In the genomic region with DNA sequence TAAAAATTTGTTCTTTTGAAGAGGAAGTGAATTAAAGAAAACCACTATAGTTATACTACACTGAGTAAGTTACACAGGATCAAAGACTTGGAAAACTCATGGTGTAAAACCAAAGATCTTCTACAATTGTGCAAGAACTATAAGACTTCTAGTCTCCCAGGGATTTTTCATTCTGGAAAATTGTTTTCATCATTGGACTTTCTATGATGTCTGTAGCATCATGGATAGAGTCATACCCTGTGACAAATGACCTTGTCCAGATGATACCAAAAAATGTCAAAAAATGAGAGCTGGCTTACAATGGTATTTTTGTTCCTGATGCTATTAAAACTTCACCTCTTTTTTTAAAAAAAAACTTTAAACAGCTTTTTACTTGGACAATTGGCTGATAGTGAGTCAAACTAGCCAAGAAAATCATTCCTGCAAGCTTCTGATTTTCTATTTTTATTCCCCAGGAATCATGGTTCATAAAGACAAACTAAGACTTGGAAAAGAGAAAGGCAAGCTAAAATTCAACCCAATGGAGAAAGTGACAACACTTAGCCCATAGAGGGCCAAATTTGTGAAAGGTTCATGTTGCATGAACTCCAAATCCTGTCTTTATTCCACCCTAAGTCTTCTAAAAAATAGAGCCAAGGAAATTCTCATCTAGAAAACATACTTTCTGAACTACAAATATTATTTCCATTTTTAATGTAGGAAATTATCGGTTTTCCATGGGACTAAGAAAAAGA, we compare ENCODE assay signal across 26 cellular contexts. TPM values are rescaled to one million over a fixed set of nuclear protein-coding genes. Genes with fewer than 3 reads are reported as not detected.
DNase-seq lines count a peak whose midpoint lies in the region; ATAC-seq and TF ChIP-seq lines count a peak whose summit lies in the region.
"Had no signal": no experiment of that assay in that cellular context is flagged by ENCODE, and none has a peak within 500 bp of the region (broad histone marks: within the 10 kb centered on the region; RNA-seq: fewer than 3 reads in every experiment).

No MANE protein-coding gene starts in this region.

- peaks cover 64% of the 10 kb centered on the region for H3K4me1 Mint-ChIP-seq in HFFc6 (ENCODE audit: low read depth)
- H3K4me1 Mint-ChIP-seq in type B pancreatic cell (ENCODE audit: unreplicated experiment) = no peaks in the 10 kb centered on the region
- H3K4me1 Mint-ChIP-seq: IgD-negative memory B cell had no signal

- H3K36me3 ChIP-seq in skeletal muscle tissue (ENCODE audit: control insufficient read depth in 3 of 3, insufficient read depth in 3 of 3, low read length in 3 of 3) (no peaks in the 10 kb centered on the region), tibial nerve (no peaks in the 10 kb centered on the region)
- H3K36me3 ChIP-seq: BLaER1 treated with 17β-estradiol and CSF1 and Interleukin-3, amounts not matched to agents 10 nM and 100 nM; HAP-1; SJSA1 had no signal

- TF ChIP-seq CTCF in HFFc6 (IDR thresholded peaks at IDR 0.05) = peak; percentile 30
- no peak for TF ChIP-seq CTCF in coronary artery (IDR thresholded peaks at IDR 0.05)
- peak; percentile 21 for TF ChIP-seq CTCF in type B pancreatic cell (conservative IDR thresholded peaks at IDR 0.05)
- TF ChIP-seq CTCF in tibial nerve (IDR thresholded peaks at IDR 0.05) = no peak

- H3K36me3 Mint-ChIP-seq in HFFc6 (ENCODE audit: low read depth) (peaks cover 9% of the 10 kb centered on the region; the same call in 1 of the 2 replicates), type B pancreatic cell (no peaks in the 10 kb centered on the region)
- H3K36me3 Mint-ChIP-seq: IgD-negative memory B cell had no signal

- no peak for TF ChIP-seq EP300 in tibial nerve (IDR thresholded peaks at IDR 0.05)

- H3K4me1 ChIP-seq in skeletal muscle tissue (ENCODE audit: control insufficient read depth in 3 of 3, insufficient read depth in 3 of 3, low read length in 3 of 3) = peaks cover 0 to 5% (median 0%) of the 10 kb centered on the region in 3 donors
- H3K4me1 ChIP-seq in tibial nerve = peaks cover 0 to 18% (median 2%) of the 10 kb centered on the region in 4 donors
- H3K4me1 ChIP-seq: HAP-1 had no signal

- H3K9me3 Mint-ChIP-seq in HFFc6 = no peaks in the 10 kb centered on the region
- H3K9me3 Mint-ChIP-seq in type B pancreatic cell = peaks cover 8% of the 10 kb centered on the region
- H3K9me3 Mint-ChIP-seq: CD4-positive, alpha-beta T cell had no signal

- DNase-seq in HFFc6 (no peak), coronary artery (ENCODE audit: low spot score) (no peak), type B pancreatic cell (ENCODE audit: extremely low spot score, unreplicated experiment) (no peak), tibial nerve (ENCODE audit: low spot score in 2 of 2) (no peak)
- no peak for DNase-seq in stimulated activated CD4-positive, alpha-beta T cell treated with anti-CD3 and anti-CD28 coated beads, Interleukin-2, amount 100 ng/mL, for 24 hours
- DNase-seq: AML-193; CD4-positive, alpha-beta T cell; DMS53; NCI-H1092; NCI-H1436; NCI-H187; NCI-H524; NCI-H774; PC-3 had no signal

- H3K27me3 Mint-ChIP-seq in HFFc6 (ENCODE audit: insufficient read depth) (peaks cover 1% of the 10 kb centered on the region; the same call in 1 of the 2 replicates), type B pancreatic cell (peaks cover 4% of the 10 kb centered on the region)

- no peak overlapping the region for H3K9ac ChIP-seq in skeletal muscle tissue (ENCODE audit: low read depth in 1 of 3, low read length in 3 of 3)
- H3K9ac ChIP-seq: BLaER1 treated with 17β-estradiol and CSF1 and Interleukin-3, amounts not matched to agents 10 nM and 100 nM; KMS-11 had no signal

- H3K27ac Mint-ChIP-seq in HFFc6 = no peak overlapping the region
- no peak overlapping the region for H3K27ac Mint-ChIP-seq in type B pancreatic cell
- H3K27ac Mint-ChIP-seq: CD4-positive, alpha-beta T cell; GM23338; IgD-negative memory B cell had no signal

- no peak for ATAC-seq in GM18517 (IDR thresholded peaks at IDR 0.05; ENCODE audit: unreplicated experiment)
- no peak for ATAC-seq in HG03097 (IDR thresholded peaks at IDR 0.05; ENCODE audit: low FRiP score, unreplicated experiment)
- ATAC-seq: A549, GM23338, PC-3, Right ventricle myocardium inferior had no signal

- H3K4me3 Mint-ChIP-seq in HFFc6 (no peak overlapping the region), type B pancreatic cell (no peak overlapping the region)
- H3K4me3 Mint-ChIP-seq: CD4-positive, alpha-beta T cell; GM23338; IgD-negative memory B cell had no signal

- H3K27me3 ChIP-seq in skeletal muscle tissue (ENCODE audit: control insufficient read depth in 3 of 3, insufficient read depth in 3 of 3, low read length in 3 of 3) (no peaks in the 10 kb centered on the region), tibial nerve (no peaks in the 10 kb centered on the region)
- H3K27me3 ChIP-seq: BLaER1 treated with 17β-estradiol and CSF1 and Interleukin-3, amounts not matched to agents 10 nM and 100 nM; SJSA1 had no signal

- H3K9me3 ChIP-seq in skeletal muscle tissue (ENCODE audit: control insufficient read depth in 3 of 3, low read length in 3 of 3) (no peaks in the 10 kb centered on the region), tibial nerve (no peaks in the 10 kb centered on the region)
- H3K9me3 ChIP-seq: A549; BLaER1 treated with 17β-estradiol and CSF1 and Interleukin-3, amounts not matched to agents 10 nM and 100 nM; HAP-1; SJSA1 had no signal

- TF ChIP-seq POLR2A in tibial nerve (IDR thresholded peaks at IDR 0.05) = no peak

- 74 to 76% methylated on average over 1 of the region's 1 CpG for WGBS in tibial nerve, 2 donors

- H3K4me3 ChIP-seq in coronary artery (no peak overlapping the region), skeletal muscle tissue (ENCODE audit: low read length in 3 of 3) (no peak overlapping the region), tibial nerve (no peak overlapping the region)
- H3K4me3 ChIP-seq: A549; BLaER1 treated with 17β-estradiol and CSF1 and Interleukin-3, amounts not matched to agents 10 nM and 100 nM; GM23338; HAP-1; SJSA1 had no signal

- H3K27ac ChIP-seq in coronary artery (peak overlapping the region; percentile 60 to 72), skeletal muscle tissue (ENCODE audit: low read depth, low read length) (peak overlapping the region; percentile 42), tibial nerve (no peak overlapping the region)
- H3K27ac ChIP-seq: A549; BLaER1 treated with 17β-estradiol and CSF1 and Interleukin-3, amounts not matched to agents 10 nM and 100 nM; HL-60; KMS-11; SJSA1 had no signal

RNA-seq across cellular contexts. Expression of a gene that starts 30.7 kb away (rescaled TPM):
- 1 to 10 TPM; 3.5 to 8.6 (median 6.6) TPM for total RNA-seq in HFFc6 (2021; fragmentation: NEBNext Ultra II Directional; extraction: Animal tissue kit (Norgen Biotek cat#: 25700))
- 16.7 TPM for total RNA-seq in skeletal muscle tissue
- 6.5 and 9.7 TPM in 2 replicates for total RNA-seq in type B pancreatic cell (ENCODE audit: low replicate concordance)
- 10 to 100 TPM; 30.8 to 54.6 (median 36.7) TPM for total RNA-seq in tibial nerve

Comparison
In these comparisons a context has a peak if more than half of its experiments do, and no peak if none do; other contexts are left out.
1. CTCF ChIP-seq: peak in HFFc6 (single experiment) and type B pancreatic cell (single experiment); none in coronary artery (single experiment) and tibial nerve (0 of 5).
2. H3K27ac ChIP-seq: peak in coronary artery (2 of 2) and skeletal muscle tissue (single experiment); none in tibial nerve (0 of 4).